ENCODE assay signal across 3 cellular contexts in genomic region chr12:70086372-70086771, GRCh38.
DNase-seq lines count a peak whose midpoint lies in the region; ATAC-seq, FAIRE-seq and TF ChIP-seq lines count a peak whose summit lies in the region.
"Not testable (repeated sequence)": the region's sequence is repeated elsewhere in the genome, so short reads cannot be mapped to it uniquely, and the experiment has no call there.

No MANE protein-coding gene starts in this region.

- not testable (repeated sequence) for BruUV-seq in K562 (replicated peaks; lab: Mats Ljungman, UMichigan)

- H3K36me3 ChIP-seq in K562 (ENCODE audit: control insufficient read depth, insufficient read depth, low read length), result not testable (repeated sequence)

- not testable (repeated sequence) for H3K27me3 ChIP-seq in K562 (ENCODE audit: control insufficient read depth in 2 of 2, insufficient read depth in 2 of 2, low read length in 2 of 2)

- peak overlapping the region; percentile 44 for H3K27ac Mint-ChIP-seq in central memory CD8-positive, alpha-beta T cell (ENCODE audit: low read depth)

- not testable (repeated sequence) for H4K20me1 ChIP-seq in K562 (replicated peaks; ENCODE audit: control insufficient read depth, insufficient read depth, low read length)

- not testable (repeated sequence) for TF ChIP-seq EP300 in K562 (IDR thresholded peaks at IDR 0.05; ENCODE audit: low read length)

- H2AFZ ChIP-seq in K562 (ENCODE audit: low read depth, low read length), result not testable (repeated sequence)

- H3K27me3 Mint-ChIP-seq in central memory CD8-positive, alpha-beta T cell, result peaks cover 21% of the 10 kb centered on the region

- not testable (repeated sequence) for H3K4me1 Mint-ChIP-seq in central memory CD8-positive, alpha-beta T cell

- POLR2A ChIA-PET in K562 (lab: Yijun Ruan, JAX), result not testable (repeated sequence)

- H3K27ac ChIP-seq in K562 (ENCODE audit: extremely low read depth, low read depth, low read length), result not testable (repeated sequence)

- H3K9me3 Mint-ChIP-seq in central memory CD8-positive, alpha-beta T cell, result not testable (repeated sequence)

- not testable (repeated sequence) for TF ChIP-seq RAD21 in K562 (CRISPR knock-in tag; conservative IDR thresholded peaks at IDR 0.05 in 1 of 2, IDR thresholded peaks at IDR 0.05 in 1 of 2)

- not testable (repeated sequence) for TF ChIP-seq CTCF in K562 (IDR thresholded peaks at IDR 0.05 in 2 of 3, conservative IDR thresholded peaks at IDR 0.05 in 1 of 3; ENCODE audit: insufficient read depth in 2 of 3, low read depth in 1 of 3, low read length in 3 of 3)

- TF ChIP-seq POLR2A in K562 (conservative IDR thresholded peaks at IDR 0.05); erythroblast (IDR thresholded peaks at IDR 0.05; ENCODE audit: low read length): not testable (repeated sequence)

- DNase-seq in K562 (ENCODE audit: extremely low read depth in 1 of 4, low spot score in 3 of 4) (peak in 1 of 4 experiments; percentile 32), erythroblast (lab: John Stamatoyannopoulos, UW) (peak; percentile 27 to 33)
- DNase-seq in central memory CD8-positive, alpha-beta T cell (ENCODE audit: low spot score in 2 of 2), result not testable (repeated sequence)

- H3K36me3 Mint-ChIP-seq in central memory CD8-positive, alpha-beta T cell (ENCODE audit: insufficient read depth), result not testable (repeated sequence)

- not testable (repeated sequence) for H3K4me1 ChIP-seq in K562 (replicated peaks in 1 of 2; ENCODE audit: control insufficient read depth in 2 of 2, insufficient read depth in 2 of 2, low read length in 2 of 2)

- not testable (repeated sequence) for H3K79me2 ChIP-seq in K562 (ENCODE audit: control insufficient read depth, insufficient read depth, low read length)

- H3K4me3 Mint-ChIP-seq in central memory CD8-positive, alpha-beta T cell, result not testable (repeated sequence)

- not testable (repeated sequence) for H3K9ac ChIP-seq in K562 (ENCODE audit: insufficient read depth in 1 of 2, low read depth in 2 of 2, low read length in 2 of 2)

- H3K9me3 ChIP-seq in K562 (replicated peaks; ENCODE audit: control insufficient read depth, insufficient read depth, low read depth, low read length), result not testable (repeated sequence)

- not testable (repeated sequence) for H3K4me3 ChIP-seq in K562

- intact Hi-C loops in K562 (cut with micrococcal nuclease), result not testable (repeated sequence)

- FAIRE-seq in K562 (lab: Jason Lieb, UNC), result not testable (repeated sequence)

- not testable (repeated sequence) for ATAC-seq in K562; central memory CD8-positive, alpha-beta T cell (replicated peaks; ENCODE audit: extremely low read depth, poor library complexity, severe bottlenecking)

- CTCF ChIA-PET in K562 (lab: Yijun Ruan, JAX; ENCODE audit: low intra/inter-chr PET ratio), result not testable (repeated sequence)

- WGBS in K562 (ENCODE audit: insufficient coverage, low coverage, missing lambda C conversion rate), result 20% methylated on average over 6 of the region's 8 CpGs

- in situ Hi-C loops in K562 (cut with MboI), result not testable (repeated sequence)

- not testable (repeated sequence) for H3K4me2 ChIP-seq in K562 (ENCODE audit: insufficient read depth, low read length)

- not testable (repeated sequence) for H3K9me1 ChIP-seq in K562 (ENCODE audit: control insufficient read depth, insufficient read depth, low read length)

TF ChIP-seq in K562, 482 proteins besides CTCF, POLR2A, EP300 and RAD21:
- peak in 1 of 2 experiments; percentile 34; a peak in 1 of 4 replicates for TF ChIP-seq KDM1A (IDR thresholded peaks at IDR 0.05)
- TF ChIP-seq TRIM24 (IDR thresholded peaks at IDR 0.05), result 0 out of 4 replicates have a peak, but pooled peaks have one; percentile 16 to 26
- peak; percentile 62; the same call in 1 of the 2 replicates for TF ChIP-seq TAL1 (IDR thresholded peaks at IDR 0.05)
- TF ChIP-seq ARID1B (IDR thresholded peaks at IDR 0.05), result peak; percentile 59
- peak; percentile 51 for TF ChIP-seq CBFA2T2 (conservative IDR thresholded peaks at IDR 0.05)
- peak; percentile 53 for TF ChIP-seq NCOR1 (IDR thresholded peaks at IDR 0.05)
- peak; percentile 57 for TF ChIP-seq CBFA2T3 (IDR thresholded peaks at IDR 0.05)
